Comparison of ENCODE assay signal across 14 cellular contexts in the genomic region with DNA sequence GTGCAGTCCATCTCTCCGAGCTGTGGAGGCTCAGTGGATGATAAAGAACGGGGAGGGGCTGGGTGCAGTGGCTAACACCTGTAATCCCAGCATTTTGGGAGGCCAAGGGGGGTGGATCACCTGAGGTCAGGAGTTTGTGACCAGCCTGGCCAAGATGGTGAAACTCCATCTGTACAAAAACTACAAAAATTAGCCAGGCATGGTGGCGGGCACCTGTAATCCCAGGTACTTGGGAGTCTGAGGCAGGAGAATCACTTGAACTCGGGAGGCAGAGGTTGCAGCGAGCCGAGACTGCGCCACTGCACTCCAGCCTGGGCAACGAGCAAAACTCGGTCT. TPM values are rescaled to one million over a fixed set of nuclear protein-coding genes. Genes with fewer than 3 reads are reported as not detected.
DNase-seq lines count a peak whose midpoint lies in the region; ATAC-seq and TF ChIP-seq lines count a peak whose summit lies in the region.
"Not testable (repeated sequence)": the region's sequence is repeated elsewhere in the genome, so short reads cannot be mapped to it uniquely, and the experiment has no call there.
"Had no signal": no experiment of that assay in that cellular context is flagged by ENCODE, and none has a peak within 500 bp of the region (broad histone marks: within the 10 kb centered on the region; RNA-seq: fewer than 3 reads in every experiment).

No MANE protein-coding gene starts in this region.

- H3K4me1 ChIP-seq in left ventricle myocardium inferior: peaks cover 18% of the 10 kb centered on the region
- not testable (repeated sequence) for H3K4me1 ChIP-seq in neuronal stem cell (ENCODE audit: control insufficient read depth in 2 of 2, insufficient read depth in 1 of 2, low read depth in 1 of 2, low read length in 2 of 2)

- peak overlapping the region in 3 of 7 donors; percentile 18 to 46 (median 22) for H3K27ac Mint-ChIP-seq in CD14-positive monocyte
- peak overlapping the region in 2 of 3 donors; percentile 12 to 92 for H3K27ac Mint-ChIP-seq in IgD-negative memory B cell
- peak overlapping the region; percentile 87 for H3K27ac Mint-ChIP-seq in T-helper 17 cell
- peak overlapping the region; percentile 79 for H3K27ac Mint-ChIP-seq in activated T-cell treated with anti-CD3 and anti-CD28 coated beads, Interleukin-2, amount 50 U/mL, for 24 hours
- H3K27ac Mint-ChIP-seq in activated naive CD8-positive, alpha-beta T cell treated with anti-CD3 and anti-CD28 coated beads, Interleukin-2, amount 10 ng/mL, durations not matched to agents 7 days and 5 days: not testable (repeated sequence)
- H3K27ac Mint-ChIP-seq in stimulated activated naive CD8-positive, alpha-beta T cell treated with anti-CD3 and anti-CD28 coated beads, Interleukin-15, amount 100 ng/mL, for 72 hours: peak overlapping the region in 1 of 2 donors; percentile 82

- not testable (repeated sequence) for H3K23ac ChIP-seq in neuronal stem cell (ENCODE audit: low read depth, low read length, poor library complexity)

- not testable (repeated sequence) for H3K27me3 ChIP-seq in left ventricle myocardium inferior (ENCODE audit: low read depth); neuronal stem cell (ENCODE audit: control insufficient read depth in 3 of 3, insufficient read depth in 3 of 3, low read depth in 1 of 3, low read length in 3 of 3)

- H3K27ac ChIP-seq in left ventricle myocardium inferior (replicated peaks); neuronal stem cell (replicated peaks; ENCODE audit: low read length): not testable (repeated sequence)

- H2AK5ac ChIP-seq in neuronal stem cell (ENCODE audit: low read depth, low read length): peak overlapping the region; percentile 75

- no CpG with 5 or more reads among the region's 9 CpGs for WGBS in neuronal stem cell (ENCODE audit: extremely low coverage in 2 of 2, insufficient read length in 2 of 2, insufficient replicate concordance in 1 of 2), 2 donors

- H3K4me3 Mint-ChIP-seq in CD14-positive monocyte; activated T-cell treated with anti-CD3 and anti-CD28 coated beads, Interleukin-2, amount 50 U/mL, for 24 hours: not testable (repeated sequence)
- H3K4me3 Mint-ChIP-seq in IgD-negative memory B cell (peak overlapping the region in 2 of 4 donors; percentile 60 to 68), T-helper 17 cell (peak overlapping the region; percentile 60)
- H3K4me3 Mint-ChIP-seq in activated naive CD8-positive, alpha-beta T cell treated with anti-CD3 and anti-CD28 coated beads, Interleukin-2, amount 10 ng/mL, durations not matched to agents 7 days and 5 days: peak overlapping the region; percentile 46
- H3K4me3 Mint-ChIP-seq in stimulated activated naive CD8-positive, alpha-beta T cell treated with anti-CD3 and anti-CD28 coated beads, Interleukin-15, amount 100 ng/mL, for 72 hours: peak overlapping the region; percentile 13 to 50

- peaks cover 37% of the 10 kb centered on the region for H3K36me3 ChIP-seq in left ventricle myocardium inferior
- H3K36me3 ChIP-seq in neuronal stem cell (replicated peaks in 1 of 2; ENCODE audit: control insufficient read depth in 2 of 2, insufficient read depth in 2 of 2, low read length in 2 of 2): peaks cover 0 to 11% of the 10 kb centered on the region in 2 donors

- H3K14ac ChIP-seq in neuronal stem cell (ENCODE audit: low read length): not testable (repeated sequence)

- POLR2A ChIA-PET in activated naive CD8-positive, alpha-beta T cell treated with anti-CD3 and anti-CD28 coated beads, Interleukin-2, amount 10 ng/mL, durations not matched to agents 7 days and 5 days (lab: Charles Lee): interaction anchor here (1.0 to 3.5 kb wide), 10 partner anchors 10 to 287 kb away, joined by 3 to 35 read pairs (median 6); a partner anchor contains a TSS

- peaks cover 2 to 13% (median 3%) of the 10 kb centered on the region in 3 donors for H3K27me3 Mint-ChIP-seq in CD14-positive monocyte (ENCODE audit: low read depth in 3 of 3)
- not testable (repeated sequence) for H3K27me3 Mint-ChIP-seq in IgD-negative memory B cell; T-helper 17 cell; activated T-cell treated with anti-CD3 and anti-CD28 coated beads, Interleukin-2, amount 50 U/mL, for 24 hours; activated naive CD8-positive, alpha-beta T cell treated with anti-CD3 and anti-CD28 coated beads, Interleukin-2, amount 10 ng/mL, durations not matched to agents 7 days and 5 days; stimulated activated naive CD8-positive, alpha-beta T cell treated with anti-CD3 and anti-CD28 coated beads, Interleukin-15, amount 100 ng/mL, for 72 hours

- not testable (repeated sequence) for H2BK12ac ChIP-seq in neuronal stem cell (ENCODE audit: low read length)

- H3K4ac ChIP-seq in neuronal stem cell (ENCODE audit: low read length): not testable (repeated sequence)

- ATAC-seq in T-helper 17 cell; activated naive CD8-positive, alpha-beta T cell treated with anti-CD3 and anti-CD28 coated beads, Interleukin-2, amount 10 ng/mL, durations not matched to agents 7 days and 5 days (ENCODE audit: low read depth): not testable (repeated sequence)
- ATAC-seq in stimulated activated naive CD8-positive, alpha-beta T cell treated with anti-CD3 and anti-CD28 coated beads, Interleukin-15, amount 100 ng/mL, for 72 hours: peak; percentile 4

- not testable (repeated sequence) for H2BK15ac ChIP-seq in neuronal stem cell (ENCODE audit: low read length)

- H3K4me2 ChIP-seq in neuronal stem cell (ENCODE audit: insufficient read depth, low read length, poor library complexity, severe bottlenecking): not testable (repeated sequence)

- peak overlapping the region; percentile 79 for H2AFZ ChIP-seq in neuronal stem cell (ENCODE audit: low read length)

- H3K4me3 ChIP-seq in left ventricle myocardium inferior: peak overlapping the region; percentile 28
- H3K4me3 ChIP-seq in neuronal stem cell (ENCODE audit: low read length in 2 of 2): not testable (repeated sequence)

- TF ChIP-seq CTCF in CD14-positive monocyte (IDR thresholded peaks at IDR 0.05); left ventricle myocardium inferior (IDR thresholded peaks at IDR 0.05; ENCODE audit: borderline replicate concordance): not testable (repeated sequence)

- H3K4me1 Mint-ChIP-seq in CD14-positive monocyte: peaks cover 15% of the 10 kb centered on the region
- not testable (repeated sequence) for H3K4me1 Mint-ChIP-seq in IgD-negative memory B cell; activated naive CD8-positive, alpha-beta T cell treated with anti-CD3 and anti-CD28 coated beads, Interleukin-2, amount 10 ng/mL, durations not matched to agents 7 days and 5 days
- H3K4me1 Mint-ChIP-seq in T-helper 17 cell: peaks cover 25% of the 10 kb centered on the region
- peaks cover 50% of the 10 kb centered on the region for H3K4me1 Mint-ChIP-seq in activated T-cell treated with anti-CD3 and anti-CD28 coated beads, Interleukin-2, amount 50 U/mL, for 24 hours (ENCODE audit: low read depth)
- H3K4me1 Mint-ChIP-seq in stimulated activated naive CD8-positive, alpha-beta T cell treated with anti-CD3 and anti-CD28 coated beads, Interleukin-15, amount 100 ng/mL, for 72 hours: peaks cover 36% of the 10 kb centered on the region

- intact Hi-C loops in CD14-positive monocyte (cut with micrococcal nuclease); left ventricle myocardium inferior (cut with micrococcal nuclease): not testable (repeated sequence)

- H3K36me3 Mint-ChIP-seq in CD14-positive monocyte: peaks cover 20 to 36% of the 10 kb centered on the region in 2 donors
- H3K36me3 Mint-ChIP-seq in IgD-negative memory B cell; T-helper 17 cell (ENCODE audit: low read depth); activated naive CD8-positive, alpha-beta T cell treated with anti-CD3 and anti-CD28 coated beads, Interleukin-2, amount 10 ng/mL, durations not matched to agents 7 days and 5 days: not testable (repeated sequence)
- H3K36me3 Mint-ChIP-seq in activated T-cell treated with anti-CD3 and anti-CD28 coated beads, Interleukin-2, amount 50 U/mL, for 24 hours (ENCODE audit: low read depth): peaks cover 43% of the 10 kb centered on the region

- H4K91ac ChIP-seq in neuronal stem cell (ENCODE audit: low read depth, low read length, poor library complexity): not testable (repeated sequence)

- H3K9ac ChIP-seq in neuronal stem cell (ENCODE audit: low read depth, low read length, poor library complexity): not testable (repeated sequence)

- H2BK120ac ChIP-seq in neuronal stem cell (ENCODE audit: low read depth, low read length): not testable (repeated sequence)

- H3K9me3 ChIP-seq in T-helper 17 cell (ENCODE audit: control insufficient read depth, low read length, poor library complexity, severe bottlenecking); left ventricle myocardium inferior (replicated peaks); neuronal stem cell (replicated peaks in 1 of 2; ENCODE audit: control insufficient read depth in 2 of 2, insufficient read depth in 1 of 2, low read depth in 1 of 2, low read length in 2 of 2): not testable (repeated sequence)

- not testable (repeated sequence) for H3K18ac ChIP-seq in neuronal stem cell (ENCODE audit: low read length)

- peak; percentile 14 for DNase-seq in CD14-positive monocyte (ENCODE audit: low spot score)
- DNase-seq in T-helper 17 cell; activated T-cell treated with anti-CD3 and anti-CD28 coated beads, Interleukin-2, amount 50 U/mL, for 24 hours; activated naive CD8-positive, alpha-beta T cell treated with anti-CD3 and anti-CD28 coated beads, Interleukin-2, amount 10 ng/mL, durations not matched to agents 7 days and 5 days; left ventricle myocardium inferior; neuronal stem cell (ENCODE audit: low spot score); stimulated activated naive CD8-positive, alpha-beta T cell treated with anti-CD3 and anti-CD28 coated beads, Interleukin-15, amount 100 ng/mL, for 72 hours: not testable (repeated sequence)

- H3K9me3 Mint-ChIP-seq in CD14-positive monocyte; IgD-negative memory B cell; activated T-cell treated with anti-CD3 and anti-CD28 coated beads, Interleukin-2, amount 50 U/mL, for 24 hours; activated naive CD8-positive, alpha-beta T cell treated with anti-CD3 and anti-CD28 coated beads, Interleukin-2, amount 10 ng/mL, durations not matched to agents 7 days and 5 days; stimulated activated naive CD8-positive, alpha-beta T cell treated with anti-CD3 and anti-CD28 coated beads, Interleukin-15, amount 100 ng/mL, for 72 hours: not testable (repeated sequence)

- H2BK5ac ChIP-seq in neuronal stem cell (ENCODE audit: low read length): peak overlapping the region; percentile 24

- not testable (repeated sequence) for H3K79me1 ChIP-seq in neuronal stem cell (ENCODE audit: low read depth, low read length)

- H4K8ac ChIP-seq in neuronal stem cell (ENCODE audit: low read depth, low read length): not testable (repeated sequence)

RNA-seq across cellular contexts. Expression of a gene that starts 17.4 kb away (rescaled TPM):
- polyA plus RNA-seq in CD14-positive monocyte (10 to 100 TPM; 27.8 to 37.7 TPM), IgD-negative memory B cell (62.3 TPM)
- total RNA-seq in T-helper 17 cell (100 to 1,000 TPM; 126 to 139 TPM), left ventricle myocardium inferior (17.3 TPM)
- 10 to 100 TPM; 62.1 to 62.8 TPM for total RNA-seq in activated naive CD8-positive, alpha-beta T cell treated with anti-CD3 and anti-CD28 coated beads, Interleukin-2, amount 10 ng/mL, durations not matched to agents 7 days and 5 days
- polyA plus RNA-seq in neuronal stem cell (2013, experiment 1 of 2): 1.7 TPM
- 1.5 TPM for polyA plus RNA-seq in neuronal stem cell (2013, experiment 2 of 2)

RNA-seq across cellular contexts. Expression of a gene that starts 48.8 kb away (rescaled TPM):
- polyA plus RNA-seq in CD14-positive monocyte: not detected
- polyA plus RNA-seq in IgD-negative memory B cell: not detected
- total RNA-seq in T-helper 17 cell: under 1 TPM in 1 of 2 donors, not detected in 1; 0.44 TPM
- total RNA-seq in activated naive CD8-positive, alpha-beta T cell treated with anti-CD3 and anti-CD28 coated beads, Interleukin-2, amount 10 ng/mL, durations not matched to agents 7 days and 5 days: under 1 TPM in 1 of 2 experiments, not detected in 1; 0.17 TPM
- not detected for total RNA-seq in left ventricle myocardium inferior
- 0.06 TPM for polyA plus RNA-seq in neuronal stem cell (2013, experiment 1 of 2)
- not detected for polyA plus RNA-seq in neuronal stem cell (2013, experiment 2 of 2)
- total RNA-seq: A673, esophagus mucosa, foreskin keratinocyte, G401, ovary, uterus had no signal
- polyA plus RNA-seq: foreskin keratinocyte had no signal
